ENCODE assay signal across 20 cellular contexts in genomic region chr6:24959333-24959732, GRCh38. TPM values are rescaled to one million over a fixed set of nuclear protein-coding genes. Genes with fewer than 3 reads are reported as not detected.
DNase-seq lines count a peak whose midpoint lies in the region; ATAC-seq and TF ChIP-seq lines count a peak whose summit lies in the region.
"Had no signal": no experiment of that assay in that cellular context is flagged by ENCODE, and none has a peak within 500 bp of the region (broad histone marks: within the 10 kb centered on the region; RNA-seq: fewer than 3 reads in every experiment).

No MANE protein-coding gene starts in this region.

- no peak for DNase-seq in activated naive CD4-positive, alpha-beta T cell treated with anti-CD3 and anti-CD28 coated beads for 36 hours
- no peak for DNase-seq in activated naive CD4-positive, alpha-beta T cell (lab: John Stamatoyannopoulos, UW)
- DNase-seq in NB4 (ENCODE audit: low read depth) (peak; percentile 55), mucosa of gallbladder (ENCODE audit: low spot score) (no peak), HUDEP-2 (lab: John Stamatoyannopoulos, UW; ENCODE audit: unreplicated experiment in 76 of 76) (no peak), nephron progenitor cell (no peak)
- DNase-seq in activated naive CD8-positive, alpha-beta T cell treated with anti-CD3 and anti-CD28 coated beads, Interleukin-2, amount 10 ng/mL, durations not matched to agents 7 days and 5 days: no peak
- DNase-seq: activated CD4-positive, alpha-beta T cell treated with anti-CD3 and anti-CD28 coated beads for 1 hour; left colon; NCI-H187; pancreas; SHP77; sigmoid colon; stimulated activated CD4-positive, alpha-beta T cell treated with anti-CD3 and anti-CD28 coated beads, Interleukin-1b, Interleukin-23, amount 100 ng/mL, for 48 hours; substantia nigra; T-helper 9 cell had no signal

- H3K9me3 Mint-ChIP-seq in activated naive CD4-positive, alpha-beta T cell treated with anti-CD3 and anti-CD28 coated beads for 36 hours: no peaks in the 10 kb centered on the region
- peaks cover 2% of the 10 kb centered on the region for H3K9me3 Mint-ChIP-seq in activated naive CD8-positive, alpha-beta T cell treated with anti-CD3 and anti-CD28 coated beads, Interleukin-2, amount 10 ng/mL, durations not matched to agents 7 days and 5 days
- H3K9me3 Mint-ChIP-seq in stimulated activated memory B cell treated with anti-CD40 and anti-IgM and Interleukin-4, amounts not matched to agents 10 μg/mL and 1 μg/mL and 100 μg/mL, for 72 hours: peaks cover 5% of the 10 kb centered on the region
- H3K9me3 Mint-ChIP-seq in nephron progenitor cell: no peaks in the 10 kb centered on the region

- TF ChIP-seq POLR2A in NB4 (IDR thresholded peaks at IDR 0.05; ENCODE audit: extremely low read depth, insufficient read length): no peak

- no peak overlapping the region for H3K4me3 Mint-ChIP-seq in activated naive CD4-positive, alpha-beta T cell treated with anti-CD3 and anti-CD28 coated beads for 36 hours
- H3K4me3 Mint-ChIP-seq in activated naive CD8-positive, alpha-beta T cell treated with anti-CD3 and anti-CD28 coated beads, Interleukin-2, amount 10 ng/mL, durations not matched to agents 7 days and 5 days: peak overlapping the region; percentile 10
- no peak overlapping the region for H3K4me3 Mint-ChIP-seq in stimulated activated memory B cell treated with anti-CD40 and anti-IgM and Interleukin-4, amounts not matched to agents 10 μg/mL and 1 μg/mL and 100 μg/mL, for 72 hours
- H3K4me3 Mint-ChIP-seq in nephron progenitor cell: no peak overlapping the region

- POLR2A ChIA-PET in activated naive CD8-positive, alpha-beta T cell treated with anti-CD3 and anti-CD28 coated beads, Interleukin-2, amount 10 ng/mL, durations not matched to agents 7 days and 5 days (lab: Charles Lee): no interaction called here

- intact Hi-C loops in activated naive CD4-positive, alpha-beta T cell treated with anti-CD3 and anti-CD28 coated beads for 36 hours (cut with micrococcal nuclease): loop anchor here (10.0 kb wide), 1 partner anchor 445 kb away; no protein-coding TSS in a partner anchor

- H3K27ac Mint-ChIP-seq in activated naive CD4-positive, alpha-beta T cell treated with anti-CD3 and anti-CD28 coated beads for 36 hours: peak overlapping the region; percentile 57
- H3K27ac Mint-ChIP-seq in activated naive CD8-positive, alpha-beta T cell treated with anti-CD3 and anti-CD28 coated beads, Interleukin-2, amount 10 ng/mL, durations not matched to agents 7 days and 5 days: no peak overlapping the region
- H3K27ac Mint-ChIP-seq in stimulated activated memory B cell treated with anti-CD40 and anti-IgM and Interleukin-4, amounts not matched to agents 10 μg/mL and 1 μg/mL and 100 μg/mL, for 72 hours: peak overlapping the region; percentile 65
- no peak overlapping the region for H3K27ac Mint-ChIP-seq in nephron progenitor cell

- no peak overlapping the region for H3K4me3 ChIP-seq in NB4 (ENCODE audit: low read depth, low read length)
- H3K4me3 ChIP-seq: gastroesophageal sphincter, pancreas, sigmoid colon, vagina had no signal

- H3K4me1 Mint-ChIP-seq in activated naive CD4-positive, alpha-beta T cell treated with anti-CD3 and anti-CD28 coated beads for 36 hours (ENCODE audit: low read depth): peaks cover 82% of the 10 kb centered on the region
- peaks cover 46% of the 10 kb centered on the region for H3K4me1 Mint-ChIP-seq in activated naive CD8-positive, alpha-beta T cell treated with anti-CD3 and anti-CD28 coated beads, Interleukin-2, amount 10 ng/mL, durations not matched to agents 7 days and 5 days
- H3K4me1 Mint-ChIP-seq in stimulated activated memory B cell treated with anti-CD40 and anti-IgM and Interleukin-4, amounts not matched to agents 10 μg/mL and 1 μg/mL and 100 μg/mL, for 72 hours: peaks cover 68% of the 10 kb centered on the region
- H3K4me1 Mint-ChIP-seq in nephron progenitor cell: peaks cover 7% of the 10 kb centered on the region

- CTCF ChIA-PET in activated naive CD4-positive, alpha-beta T cell treated with anti-CD3 and anti-CD28 coated beads for 36 hours (lab: Charles Lee): interaction anchor here (3.9 kb wide), 1 partner anchor 26 kb away, joined by 19 read pairs; no protein-coding TSS in a partner anchor

- peaks cover 14% of the 10 kb centered on the region for H3K36me3 Mint-ChIP-seq in activated naive CD4-positive, alpha-beta T cell treated with anti-CD3 and anti-CD28 coated beads for 36 hours (ENCODE audit: low read depth)
- H3K36me3 Mint-ChIP-seq in activated naive CD8-positive, alpha-beta T cell treated with anti-CD3 and anti-CD28 coated beads, Interleukin-2, amount 10 ng/mL, durations not matched to agents 7 days and 5 days: peaks cover 44% of the 10 kb centered on the region
- peaks cover 24% of the 10 kb centered on the region for H3K36me3 Mint-ChIP-seq in stimulated activated memory B cell treated with anti-CD40 and anti-IgM and Interleukin-4, amounts not matched to agents 10 μg/mL and 1 μg/mL and 100 μg/mL, for 72 hours
- H3K36me3 Mint-ChIP-seq in nephron progenitor cell (ENCODE audit: low read depth): no peaks in the 10 kb centered on the region

- H3K27me3 Mint-ChIP-seq in activated naive CD4-positive, alpha-beta T cell treated with anti-CD3 and anti-CD28 coated beads for 36 hours (ENCODE audit: low read depth): no peaks in the 10 kb centered on the region
- no peaks in the 10 kb centered on the region for H3K27me3 Mint-ChIP-seq in activated naive CD8-positive, alpha-beta T cell treated with anti-CD3 and anti-CD28 coated beads, Interleukin-2, amount 10 ng/mL, durations not matched to agents 7 days and 5 days
- no peaks in the 10 kb centered on the region for H3K27me3 Mint-ChIP-seq in stimulated activated memory B cell treated with anti-CD40 and anti-IgM and Interleukin-4, amounts not matched to agents 10 μg/mL and 1 μg/mL and 100 μg/mL, for 72 hours
- H3K27me3 Mint-ChIP-seq in nephron progenitor cell (ENCODE audit: low read depth, poor library complexity): peaks cover 6% of the 10 kb centered on the region

- no peak for ATAC-seq in activated naive CD8-positive, alpha-beta T cell treated with anti-CD3 and anti-CD28 coated beads, Interleukin-2, amount 10 ng/mL, durations not matched to agents 7 days and 5 days (ENCODE audit: low read depth)
- ATAC-seq in stimulated activated memory B cell treated with anti-CD40 and anti-IgM and Interleukin-4, amounts not matched to agents 10 μg/mL and 1 μg/mL and 100 μg/mL, for 72 hours: no peak
- ATAC-seq: gastroesophageal sphincter, HepG2, left colon, pancreas had no signal

- TF ChIP-seq CTCF in NB4 (IDR thresholded peaks at IDR 0.05; ENCODE audit: low read depth, low read length) (no peak), nephron progenitor cell (IDR thresholded peaks at IDR 0.05) (no peak)

RNA-seq across cellular contexts. Expression of gene RIPOR2, which starts 23.6 kb away (rescaled TPM):
- 100 to 1,000 TPM; 111 to 116 TPM for total RNA-seq in activated naive CD4-positive, alpha-beta T cell treated with anti-CD3 and anti-CD28 coated beads for 36 hours
- 100 to 1,000 TPM; 181 to 195 TPM for total RNA-seq in activated naive CD8-positive, alpha-beta T cell treated with anti-CD3 and anti-CD28 coated beads, Interleukin-2, amount 10 ng/mL, durations not matched to agents 7 days and 5 days
- total RNA-seq in mucosa of gallbladder: 3.2 TPM

Comparison
In these comparisons a context has a peak if more than half of its experiments do, and no peak if none do; other contexts are left out.
1. H3K27ac Mint-ChIP-seq: peak in activated naive CD4-positive, alpha-beta T cell treated with anti-CD3 and anti-CD28 coated beads for 36 hours (single experiment) and stimulated activated memory B cell treated with anti-CD40 and anti-IgM and Interleukin-4, amounts not matched to agents 10 μg/mL and 1 μg/mL and 100 μg/mL, for 72 hours (single experiment); none in activated naive CD8-positive, alpha-beta T cell treated with anti-CD3 and anti-CD28 coated beads, Interleukin-2, amount 10 ng/mL, durations not matched to agents 7 days and 5 days (single experiment) and nephron progenitor cell (single experiment).
2. RNA of gene RIPOR2, which starts 23.6 kb away (total RNA-seq): 181 to 195 TPM in activated naive CD8-positive, alpha-beta T cell treated with anti-CD3 and anti-CD28 coated beads, Interleukin-2, amount 10 ng/mL, durations not matched to agents 7 days and 5 days and 111 to 116 TPM in activated naive CD4-positive, alpha-beta T cell treated with anti-CD3 and anti-CD28 coated beads for 36 hours; 3.2 TPM in mucosa of gallbladder (single experiment); every median in the first group is over 10 times any median in the second.